14 cellular contexts compared by ENCODE assay signal in the genomic region with DNA sequence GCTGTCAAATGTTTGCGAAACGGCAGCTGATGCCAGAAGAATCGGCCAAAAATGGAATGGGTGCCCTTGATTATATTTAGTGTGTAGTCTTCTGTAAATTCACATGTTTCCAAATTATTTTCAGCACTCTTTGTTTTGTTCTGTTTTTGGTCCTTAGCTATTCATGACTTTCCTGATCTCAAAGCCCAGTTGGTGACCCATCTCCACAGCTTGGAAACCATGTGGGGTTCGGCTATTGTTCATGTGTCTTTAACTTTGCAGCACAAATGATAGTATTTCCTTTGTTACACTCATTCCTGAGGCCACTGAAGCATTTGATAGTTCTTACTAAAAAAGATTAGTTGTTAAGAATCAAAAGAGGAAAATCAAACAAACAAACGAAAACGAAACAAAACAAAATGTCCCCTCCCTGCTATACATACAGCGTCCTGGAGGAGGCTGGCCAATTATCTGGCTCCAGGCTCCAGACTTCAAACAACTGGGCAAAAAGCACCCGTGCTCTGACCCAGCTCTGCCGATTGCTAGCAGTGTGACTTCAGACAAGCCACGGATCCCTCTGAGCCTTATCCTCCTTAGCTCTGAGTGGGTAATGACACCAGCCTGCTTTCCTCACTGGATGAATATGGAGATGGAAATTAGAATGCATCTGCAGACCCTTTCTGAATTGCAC.
DNase-seq lines count a peak whose midpoint lies in the region; ATAC-seq and TF ChIP-seq lines count a peak whose summit lies in the region.
"Had no signal": no experiment of that assay in that cellular context is flagged by ENCODE, and none has a peak within 500 bp of the region (broad histone marks: within the 10 kb centered on the region; RNA-seq: fewer than 3 reads in every experiment).

No MANE protein-coding gene starts in this region.

- intact Hi-C loops in cardiac septum (cut with DNase I): no loop called here

- H3K4me1 ChIP-seq in right atrium auricular region: no peaks in the 10 kb centered on the region
- H3K4me1 ChIP-seq: BLaER1 treated with 17β-estradiol and CSF1 and Interleukin-3, amounts not matched to agents 10 nM and 100 nM had no signal

- no peak overlapping the region for H3K27ac ChIP-seq in right atrium auricular region
- H3K27ac ChIP-seq: BLaER1 treated with 17β-estradiol and CSF1 and Interleukin-3, amounts not matched to agents 10 nM and 100 nM had no signal

- TF ChIP-seq CTCF in right atrium auricular region (IDR thresholded peaks at IDR 0.05): no peak

- H3K27me3 ChIP-seq in right atrium auricular region: no peaks in the 10 kb centered on the region
- H3K27me3 ChIP-seq: BLaER1 treated with 17β-estradiol and CSF1 and Interleukin-3, amounts not matched to agents 10 nM and 100 nM had no signal

- no peak for ATAC-seq in HG03432 (IDR thresholded peaks at IDR 0.05; ENCODE audit: unreplicated experiment)
- ATAC-seq: activated T-cell treated with anti-CD3 and anti-CD28 coated beads, Interleukin-2, amount 50 U/mL, for 72 hours had no signal

- DNase-seq in right atrium auricular region (ENCODE audit: low spot score): no peak
- DNase-seq in cardiac septum (ENCODE audit: low spot score): no peak
- DNase-seq in RKO (ENCODE audit: low spot score): peak; percentile 24
- peak; percentile 40 for DNase-seq in inferior parietal cortex (ENCODE audit: extremely low spot score)
- DNase-seq in activated CD4-positive, alpha-beta T cell treated with anti-CD3 and anti-CD28 coated beads, Interleukin-2, amount 50 U/mL, for 4 hours: no peak
- DNase-seq in cerebellar cortex (ENCODE audit: low spot score): no peak
- DNase-seq in NCI-H524 (lab: John Stamatoyannopoulos, UW): no peak
- DNase-seq: activated T-cell treated with anti-CD3 and anti-CD28 coated beads, Interleukin-2, amount 50 U/mL, for 72 hours; effector CD4-positive, alpha-beta T cell; KG1; stimulated activated CD4-positive, alpha-beta T cell treated with anti-CD3 and anti-CD28 coated beads, Interleukin-15, amount 100 ng/mL, for 24 hours; T-helper 2 cell had no signal

- no peaks in the 10 kb centered on the region for H3K9me3 ChIP-seq in right atrium auricular region

- no peaks in the 10 kb centered on the region for H3K36me3 ChIP-seq in right atrium auricular region
- H3K36me3 ChIP-seq: BLaER1 treated with 17β-estradiol and CSF1 and Interleukin-3, amounts not matched to agents 10 nM and 100 nM had no signal

- peak overlapping the region; percentile 4 to 27 for H3K4me3 ChIP-seq in right atrium auricular region
- H3K4me3 ChIP-seq: BLaER1 treated with 17β-estradiol and CSF1 and Interleukin-3, amounts not matched to agents 10 nM and 100 nM had no signal

Comparison
In these comparisons a context has a peak if more than half of its experiments do, and no peak if none do; other contexts are left out.
1. DNase-seq: peak in RKO (single experiment) and inferior parietal cortex (single experiment); none in right atrium auricular region (single experiment), cardiac septum (single experiment), activated CD4-positive, alpha-beta T cell treated with anti-CD3 and anti-CD28 coated beads, Interleukin-2, amount 50 U/mL, for 4 hours (0 of 2), cerebellar cortex (single experiment) and NCI-H524 (0 of 2).